In genomic region chr2:219497495-219498279, GRCh38 we compare ENCODE assay signal across 8 cellular contexts. TPM values are rescaled to one million over a fixed set of nuclear protein-coding genes. Genes with fewer than 3 reads are reported as not detected.
DNase-seq lines count a peak whose midpoint lies in the region; ATAC-seq and TF ChIP-seq lines count a peak whose summit lies in the region.

No MANE protein-coding gene starts in this region.

- 2 to 6% methylated on average over 43 to 59 of the region's 59 CpGs for WGBS in esophagus, 2 donors

- H3K4me1 ChIP-seq in esophagus (ENCODE audit: control insufficient read depth in 2 of 2, insufficient read depth in 2 of 2, low read length in 1 of 2), result peaks cover 0 to 13% of the 10 kb centered on the region in 2 donors
- peaks cover 14 to 26% of the 10 kb centered on the region in 2 donors for H3K4me1 ChIP-seq in mucosa of rectum (ENCODE audit: control insufficient read depth in 2 of 2, insufficient read depth in 2 of 2, low read length in 2 of 2)

- POLR2A ChIA-PET in CD4-positive, alpha-beta T cell (lab: Charles Lee), result interaction anchor here (0.6 to 2.2 kb wide), 9 partner anchors 12 to 248 kb away, joined by 3 to 15 read pairs (median 4); partner anchors contain the start of genes CHPF, DNPEP, SPEG and TMEM198
- POLR2A ChIA-PET in WTC11 (lab: Charles Lee), result interaction anchor here (1.0 to 2.9 kb wide), 8 partner anchors 10 to 219 kb away, joined by 4 to 19 read pairs (median 6); partner anchors contain the start of genes DNAJB2 and DNPEP

- H3K4me3 ChIP-seq in LNCaP clone FGC (ENCODE audit: low read depth, low read length) (peak overlapping the region; percentile 94), esophagus (ENCODE audit: low read depth in 1 of 2, low read length in 2 of 2) (peak overlapping the region; percentile 67 to 77), mucosa of rectum (ENCODE audit: low read length in 2 of 2) (peak overlapping the region; percentile 90 to 95)

- no peak overlapping the region for H3K27ac Mint-ChIP-seq in CD4-positive, alpha-beta T cell
- no peak overlapping the region for H3K27ac Mint-ChIP-seq in WTC11

- no peak for DNase-seq in CD4-positive, alpha-beta T cell
- DNase-seq in LNCaP clone FGC (ENCODE audit: low read depth), result peak; percentile 23
- DNase-seq in WTC11 (ENCODE audit: low spot score), result peak; percentile 73
- DNase-seq in ureter (ENCODE audit: low spot score), result peak; percentile 91
- DNase-seq in G401 (ENCODE audit: low spot score), result no peak

- no peaks in the 10 kb centered on the region for H3K9me3 ChIP-seq in CD4-positive, alpha-beta T cell (ENCODE audit: control insufficient read depth, low read length)
- H3K9me3 ChIP-seq in esophagus (ENCODE audit: control insufficient read depth in 2 of 2, insufficient read depth in 1 of 2, low read depth in 1 of 2, low read length in 1 of 2) (no peaks in the 10 kb centered on the region), mucosa of rectum (ENCODE audit: control insufficient read depth in 2 of 2, low read length in 2 of 2) (no peaks in the 10 kb centered on the region)

- peaks cover 17% of the 10 kb centered on the region for H3K36me3 Mint-ChIP-seq in CD4-positive, alpha-beta T cell (ENCODE audit: low read depth)
- no peaks in the 10 kb centered on the region for H3K36me3 Mint-ChIP-seq in WTC11

- no peak overlapping the region for H3K27ac ChIP-seq in CD4-positive, alpha-beta T cell (ENCODE audit: low read depth, low read length)
- H3K27ac ChIP-seq in esophagus (ENCODE audit: low read depth in 2 of 2, low read length in 1 of 2) (peak overlapping the region; percentile 92), mucosa of rectum (ENCODE audit: low read depth in 2 of 2, low read length in 2 of 2) (peak overlapping the region; percentile 99 to 100)

- H3K9me3 Mint-ChIP-seq in CD4-positive, alpha-beta T cell, result no peaks in the 10 kb centered on the region
- H3K9me3 Mint-ChIP-seq in WTC11, result no peaks in the 10 kb centered on the region

- peak overlapping the region; percentile 98 to 99 for H3K9ac ChIP-seq in mucosa of rectum (ENCODE audit: low read depth in 1 of 2, low read length in 2 of 2)

- peaks cover 50% of the 10 kb centered on the region for H3K27me3 ChIP-seq in CD4-positive, alpha-beta T cell (ENCODE audit: control insufficient read depth, insufficient read depth, low read length)
- H3K27me3 ChIP-seq in esophagus (ENCODE audit: control insufficient read depth in 1 of 2, insufficient read depth in 2 of 2, low read length in 2 of 2) (peaks cover 0 to 8% of the 10 kb centered on the region in 2 donors), mucosa of rectum (ENCODE audit: control insufficient read depth in 2 of 2, insufficient read depth in 2 of 2, low read length in 2 of 2) (peaks cover 28 to 36% of the 10 kb centered on the region in 2 donors)

- in situ Hi-C loops in G401 (cut with HindIII; ENCODE audit: low sequenced_read_pairs), result no loop called here

- no peak for ATAC-seq in CD4-positive, alpha-beta T cell (ENCODE audit: poor library complexity)
- ATAC-seq in GM21381 (IDR thresholded peaks at IDR 0.05; ENCODE audit: unreplicated experiment), result peak; percentile 34
- peak; percentile 10 for ATAC-seq in WTC11

- peaks cover 37% of the 10 kb centered on the region for H3K4me1 Mint-ChIP-seq in CD4-positive, alpha-beta T cell (ENCODE audit: low read depth)
- H3K4me1 Mint-ChIP-seq in WTC11, result peaks cover 54% of the 10 kb centered on the region

- H3K27me3 Mint-ChIP-seq in CD4-positive, alpha-beta T cell, result peaks cover 57% of the 10 kb centered on the region
- H3K27me3 Mint-ChIP-seq in WTC11 (ENCODE audit: low read depth), result peaks cover 49% of the 10 kb centered on the region

- peak overlapping the region; percentile 93 for H3K4me3 Mint-ChIP-seq in CD4-positive, alpha-beta T cell
- H3K4me3 Mint-ChIP-seq in WTC11, result peak overlapping the region; percentile 98

- H3K36me3 ChIP-seq in esophagus (ENCODE audit: control insufficient read depth in 2 of 2, insufficient read depth in 2 of 2, low read length in 1 of 2) (no peaks in the 10 kb centered on the region), mucosa of rectum (ENCODE audit: control insufficient read depth in 2 of 2, insufficient read depth in 2 of 2, low read length in 2 of 2) (peaks cover 4 to 5% of the 10 kb centered on the region in 2 donors)

- no peak for TF ChIP-seq CTCF in CD4-positive, alpha-beta T cell (IDR thresholded peaks at IDR 0.05)
- TF ChIP-seq CTCF in LNCaP clone FGC (IDR thresholded peaks at IDR 0.05; ENCODE audit: control insufficient read depth, extremely low read depth, insufficient read depth), result no peak
- TF ChIP-seq CTCF in WTC11 (IDR thresholded peaks at IDR 0.05), result no peak

- intact Hi-C loops in CD4-positive, alpha-beta T cell (cut with DNase I, micrococcal nuclease), result no loop called here

- CTCF ChIA-PET in CD4-positive, alpha-beta T cell (lab: Charles Lee), result interaction anchor here (1.1 to 3.2 kb wide), 7 partner anchors 12 to 203 kb away, joined by 3 to 29 read pairs (median 8); partner anchors contain the start of gene DNPEP
- CTCF ChIA-PET in WTC11 (lab: Charles Lee), result interaction anchor here (0.9 to 35.9 kb wide), 19 partner anchors 9 to 110 kb away, joined by 3 to 2316 read pairs (median 10); partner anchors contain the start of genes ASIC4, CHPF, DNPEP and SPEG

TF ChIP-seq in WTC11, 78 proteins besides CTCF, POLR2A, EP300 and RAD21:
- TF ChIP-seq ZNF138 (CRISPR knock-in tag; conservative IDR thresholded peaks at IDR 0.05), result no peak
- 0 out of 2 replicates have a peak, but pooled peaks have one; percentile 17 for TF ChIP-seq FOXP1 (CRISPR knock-in tag; IDR thresholded peaks at IDR 0.05; ENCODE audit: borderline replicate concordance)
- peak; percentile 62 for TF ChIP-seq MAX (CRISPR knock-in tag; IDR thresholded peaks at IDR 0.05)

RNA-seq across cellular contexts. Expression of gene GMPPA, which starts 1.0 kb away (rescaled TPM):
- total RNA-seq in CD4-positive, alpha-beta T cell, result 10 to 100 TPM; 13.3 to 14.4 TPM
- total RNA-seq in WTC11 (2021) (44.2 to 51.9 TPM (median 49.5 TPM) in 3 replicates), ureter (31.9 TPM)
- 10 to 100 TPM; 18.4 to 25.5 TPM for polyA plus RNA-seq in esophagus
- total RNA-seq in G401 (2014; rRNA removed; shearing (Covaris generic)), result 60.6 and 62.3 TPM in 2 replicates

RNA-seq across cellular contexts. Expression of gene ASIC4, which starts 16.6 kb away (rescaled TPM):
- total RNA-seq in CD4-positive, alpha-beta T cell, result under 1 TPM; 0.08 to 0.17 TPM
- total RNA-seq in WTC11 (2021) (0.79 to 1.0 TPM (median 0.80 TPM) in 3 replicates), ureter (0.13 TPM)
- polyA plus RNA-seq in esophagus, result under 1 TPM; 0.01 to 0.02 TPM
- 0.25 TPM in 1 of 2 replicates, not detected in the other for total RNA-seq in G401 (2014; rRNA removed; shearing (Covaris generic))

RNA-seq across cellular contexts. Expression of gene CHPF, which starts 45.9 kb away (rescaled TPM):
- 1 to 10 TPM; 6.5 to 7.1 TPM for total RNA-seq in CD4-positive, alpha-beta T cell
- total RNA-seq in WTC11 (2021), result 84.3 to 97.0 TPM (median 84.8 TPM) in 3 replicates
- 10 to 100 TPM; 10.1 to 20.2 TPM for polyA plus RNA-seq in esophagus
- 49.6 TPM for total RNA-seq in ureter
- 87.3 and 89.2 TPM in 2 replicates for total RNA-seq in G401 (2014; rRNA removed; shearing (Covaris generic))

RNA-seq across cellular contexts. Expression of gene TMEM198, which starts 46.1 kb away (rescaled TPM):
- total RNA-seq in CD4-positive, alpha-beta T cell, result under 1 TPM; 0.47 to 0.91 TPM
- total RNA-seq in WTC11 (2021), result 7.1 to 8.1 TPM (median 7.3 TPM) in 3 replicates
- polyA plus RNA-seq in esophagus, result 1 to 10 TPM; 1.6 to 1.7 TPM
- 6.0 TPM for total RNA-seq in ureter
- 9.0 and 11.1 TPM in 2 replicates for total RNA-seq in G401 (2014; rRNA removed; shearing (Covaris generic))

Comparison
In these comparisons a context has a peak if more than half of its experiments do, and no peak if none do; other contexts are left out.
1. DNase-seq: peak in LNCaP clone FGC (single experiment), WTC11 (single experiment) and ureter (single experiment); none in CD4-positive, alpha-beta T cell (0 of 10) and G401 (single experiment).
2. Peak in every context shown above with its lines, with median percentiles within 50 percentile points of each other: H3K4me3 ChIP-seq.